Comparison of ENCODE assay signal across 1 cellular context in the genomic region with DNA sequence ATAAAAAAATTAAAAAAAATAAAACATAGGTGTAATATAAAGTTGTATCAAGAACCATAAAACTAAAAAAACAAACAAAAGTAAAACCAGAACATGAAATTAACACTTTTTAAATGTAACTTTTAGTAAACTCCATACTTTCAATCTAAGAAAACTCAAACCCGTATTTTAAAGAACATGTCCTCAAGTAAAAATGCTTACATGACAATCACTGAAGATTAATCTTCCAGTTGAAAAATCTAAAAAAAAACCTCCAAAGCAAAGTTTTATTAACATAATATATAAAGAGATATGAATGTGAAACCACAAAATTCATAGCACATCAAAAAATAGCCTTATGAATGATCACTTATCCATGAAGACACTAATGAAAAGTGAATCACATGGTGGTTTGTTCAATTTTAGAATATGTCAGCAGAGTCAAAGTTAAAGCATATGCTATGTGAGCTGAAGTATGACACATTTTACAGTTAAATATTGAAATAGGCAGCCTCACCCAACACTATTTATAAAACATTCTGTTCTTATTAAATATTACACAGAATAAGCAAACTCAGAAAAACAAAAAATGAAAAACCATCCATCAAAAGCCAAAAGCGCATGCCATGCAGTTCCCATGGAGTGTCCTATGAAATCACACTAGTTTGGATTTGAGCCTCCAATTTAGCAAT.
A peak's percentile ranks its signal among the peaks of the same experiment; 100 is the strongest.
TF ChIP-seq lines count a peak whose summit lies in the region.

No MANE protein-coding gene starts in this region.

TF ChIP-seq in A549, 52 proteins besides CTCF, POLR2A, EP300 and RAD21 (continued from another document):
- TF ChIP-seq, protein P1, sequence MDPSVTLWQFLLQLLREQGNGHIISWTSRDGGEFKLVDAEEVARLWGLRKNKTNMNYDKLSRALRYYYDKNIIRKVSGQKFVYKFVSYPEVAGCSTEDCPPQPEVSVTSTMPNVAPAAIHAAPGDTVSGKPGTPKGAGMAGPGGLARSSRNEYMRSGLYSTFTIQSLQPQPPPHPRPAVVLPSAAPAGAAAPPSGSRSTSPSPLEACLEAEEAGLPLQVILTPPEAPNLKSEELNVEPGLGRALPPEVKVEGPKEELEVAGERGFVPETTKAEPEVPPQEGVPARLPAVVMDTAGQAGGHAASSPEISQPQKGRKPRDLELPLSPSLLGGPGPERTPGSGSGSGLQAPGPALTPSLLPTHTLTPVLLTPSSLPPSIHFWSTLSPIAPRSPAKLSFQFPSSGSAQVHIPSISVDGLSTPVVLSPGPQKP (IDR thresholded peaks at IDR 0.05; ENCODE audit: low read depth, low read length), result no peak
- TF ChIP-seq CHD2 (IDR thresholded peaks at IDR 0.05; ENCODE audit: low read length, partially characterized antibody), result no peak
- peak; percentile 1 for TF ChIP-seq MAFK (IDR thresholded peaks at IDR 0.05; ENCODE audit: partially characterized antibody)
- no peak for TF ChIP-seq PHF8 (IDR thresholded peaks at IDR 0.05; ENCODE audit: borderline replicate concordance, low read depth)
